Comparison of ENCODE assay signal across 15 cellular contexts in the genomic region with DNA sequence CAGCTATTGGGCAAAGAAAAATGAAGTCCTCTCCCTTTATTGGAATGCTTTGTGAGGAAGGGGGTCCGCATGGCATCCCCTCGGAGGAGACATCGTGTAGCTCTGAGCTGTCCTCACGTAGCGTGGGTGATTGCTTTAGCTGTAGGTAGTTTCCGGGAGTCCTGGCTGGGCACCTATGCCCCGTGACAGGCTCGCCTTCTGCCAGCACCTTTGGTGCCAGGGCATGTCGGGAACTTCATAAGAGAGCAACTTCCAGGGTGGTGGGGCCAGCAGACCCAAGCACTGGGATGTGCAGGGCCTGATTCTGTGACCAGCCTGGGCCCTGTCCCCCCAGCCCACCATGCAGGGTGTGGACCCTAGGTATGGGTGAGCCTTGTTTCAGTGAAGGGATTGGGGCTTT.
A peak's percentile ranks its signal among the peaks of the same experiment; 100 is the strongest.
DNase-seq lines count a peak whose midpoint lies in the region; ATAC-seq, FAIRE-seq and TF ChIP-seq lines count a peak whose summit lies in the region.
"Had no signal": no experiment of that assay in that cellular context is flagged by ENCODE, and none has a peak within 500 bp of the region (broad histone marks: within the 10 kb centered on the region; RNA-seq: fewer than 3 reads in every experiment).

No MANE protein-coding gene starts in this region.

- no peak for TF ChIP-seq EP300 in gastroesophageal sphincter (IDR thresholded peaks at IDR 0.05)

- intact Hi-C loops in kidney (cut with DNase I) = no loop called here
- intact Hi-C loops in upper lobe of right lung (cut with DNase I) = no loop called here

- H3K4me3 ChIP-seq in WERI-Rb-1 (ENCODE audit: low read depth, low read length) (no peak overlapping the region), gastroesophageal sphincter (no peak overlapping the region), kidney (ENCODE audit: low read length in 2 of 2) (no peak overlapping the region), upper lobe of right lung (no peak overlapping the region)
- H3K4me3 ChIP-seq: A549, BLaER1, GM23248 had no signal

- ATAC-seq in gastroesophageal sphincter (no peak), upper lobe of right lung (peak; percentile 8)
- ATAC-seq: A549 had no signal

- no CpG with 5 or more reads among the region's 9 CpGs for WGBS in gastroesophageal sphincter (ENCODE audit: low coverage in 1 of 2), 2 donors

- H3K4me1 ChIP-seq in gastroesophageal sphincter (peaks cover 0 to 18% (median 0%) of the 10 kb centered on the region in 3 donors), kidney (ENCODE audit: control insufficient read depth in 1 of 2, insufficient read depth in 1 of 2, low read depth in 1 of 2, low read length in 2 of 2) (no peaks in the 10 kb centered on the region), upper lobe of right lung (no peaks in the 10 kb centered on the region)
- H3K4me1 ChIP-seq: A549, Caco-2 had no signal

- H3K27ac ChIP-seq in WERI-Rb-1 (peak overlapping the region; percentile 27; the same call in 1 of the 2 replicates), gastroesophageal sphincter (peak overlapping the region in 3 of 4 donors; percentile 8 to 29 (median 26)), kidney (ENCODE audit: low read depth in 2 of 2, low read length in 2 of 2) (no peak overlapping the region), upper lobe of right lung (no peak overlapping the region)
- H3K27ac ChIP-seq: A549, BLaER1, GM23248 had no signal

- H3K36me3 ChIP-seq in WERI-Rb-1 (peaks cover 17% of the 10 kb centered on the region), gastroesophageal sphincter (peaks cover 0 to 24% of the 10 kb centered on the region in 2 donors), kidney (ENCODE audit: control insufficient read depth in 1 of 2, insufficient read depth in 2 of 2, low read length in 2 of 2) (no peaks in the 10 kb centered on the region), upper lobe of right lung (no peaks in the 10 kb centered on the region)

- H3K9ac ChIP-seq in kidney (ENCODE audit: low read length in 2 of 2) = no peak overlapping the region
- H3K9ac ChIP-seq: BLaER1, GM23248 had no signal

- FAIRE-seq in kidney (lab: Jason Lieb, UNC) = no peak
- FAIRE-seq: A549 had no signal

- H3K27me3 ChIP-seq in WERI-Rb-1 (ENCODE audit: insufficient read depth, low read depth, severe bottlenecking) (no peaks in the 10 kb centered on the region), gastroesophageal sphincter (no peaks in the 10 kb centered on the region), upper lobe of right lung (no peaks in the 10 kb centered on the region)
- H3K27me3 ChIP-seq: BLaER1 had no signal

- no peak for TF ChIP-seq POLR2A in gastroesophageal sphincter (IDR thresholded peaks at IDR 0.05)

- TF ChIP-seq CTCF in WERI-Rb-1 (IDR thresholded peaks at IDR 0.05; ENCODE audit: low read depth, low read length) (no peak), gastroesophageal sphincter (IDR thresholded peaks at IDR 0.05) (no peak), kidney (IDR thresholded peaks at IDR 0.05; ENCODE audit: borderline replicate concordance, extremely low read depth, insufficient read depth) (no peak), upper lobe of right lung (IDR thresholded peaks at IDR 0.05) (no peak)

- no peaks in the 10 kb centered on the region for H3K9me3 ChIP-seq in WERI-Rb-1 (ENCODE audit: severe bottlenecking)
- no peaks in the 10 kb centered on the region for H3K9me3 ChIP-seq in gastroesophageal sphincter
- no peaks in the 10 kb centered on the region for H3K9me3 ChIP-seq in kidney (ENCODE audit: control insufficient read depth in 1 of 2, low read length in 2 of 2)
- H3K9me3 ChIP-seq in upper lobe of right lung = no peaks in the 10 kb centered on the region
- H3K9me3 ChIP-seq: A549, BLaER1, Caco-2 had no signal

- no peak for DNase-seq in WERI-Rb-1
- DNase-seq in kidney = peak; percentile 53
- DNase-seq in upper lobe of right lung = no peak
- DNase-seq in T-helper 9 cell = no peak
- DNase-seq in AML-193 (lab: John Stamatoyannopoulos, UW) = no peak
- DNase-seq in AG08396 (ENCODE audit: low spot score) = no peak
- DNase-seq: Caco-2; CD8-positive, alpha-beta memory T cell; DMS53; GF-D8; GM23248; H9 had no signal

Comparison
In these comparisons a context has a peak if more than half of its experiments do, and no peak if none do; other contexts are left out.
1. H3K27ac ChIP-seq: peak in WERI-Rb-1 (single experiment) and gastroesophageal sphincter (3 of 4); none in kidney (0 of 2) and upper lobe of right lung (single experiment).